ENCODE assay signal across 10 cellular contexts in the genomic region with DNA sequence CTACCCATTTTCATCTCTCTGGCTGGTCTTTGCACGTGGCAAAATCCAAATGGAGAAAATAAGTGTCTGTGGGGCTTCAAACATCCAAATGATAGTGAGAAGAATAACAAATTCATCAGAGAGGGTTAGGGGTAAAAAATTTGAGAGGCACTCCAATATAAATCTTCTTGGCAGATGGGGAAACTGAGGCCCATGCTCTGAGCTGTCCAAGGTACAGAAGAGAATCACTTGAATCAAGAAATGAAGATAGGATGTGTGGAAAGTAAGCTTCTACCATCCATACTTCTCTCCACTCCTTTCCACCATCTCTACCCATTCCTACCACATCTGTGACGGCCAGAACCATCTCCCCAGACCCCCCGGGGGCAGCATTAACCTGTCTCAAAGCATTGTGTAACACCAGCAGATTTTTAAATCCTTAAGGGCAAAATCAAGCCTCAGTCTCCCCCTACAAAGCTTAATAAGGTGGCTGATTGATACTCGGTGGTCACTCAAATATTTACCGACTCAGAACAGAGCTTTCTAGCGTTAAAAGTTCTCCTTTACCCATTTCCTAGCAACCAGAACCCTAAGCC. TPM values are rescaled to one million over a fixed set of nuclear protein-coding genes. Genes with fewer than 3 reads are reported as not detected.
DNase-seq lines count a peak whose midpoint lies in the region; ATAC-seq and TF ChIP-seq lines count a peak whose summit lies in the region.
"Had no signal": no experiment of that assay in that cellular context is flagged by ENCODE, and none has a peak within 500 bp of the region (broad histone marks: within the 10 kb centered on the region; RNA-seq: fewer than 3 reads in every experiment).

No MANE protein-coding gene starts in this region.

- H2AFZ ChIP-seq in Karpas-422 (ENCODE audit: low read length): no peak overlapping the region

- H3K36me3 Mint-ChIP-seq in nephron (ENCODE audit: low read depth): peaks cover 5% of the 10 kb centered on the region

- peak overlapping the region in 10 of 11 experiments; percentile 88 to 95 (median 90); a peak in 17 of 22 replicates for H3K27ac ChIP-seq in BLaER1 treated with 17β-estradiol and CSF1 and Interleukin-3, amounts not matched to agents 10 nM and 100 nM
- H3K27ac ChIP-seq in Karpas-422 (ENCODE audit: low read length): peak overlapping the region; percentile 59; the same call in 1 of the 2 replicates
- peak overlapping the region in 29 of 59 donors; percentile 72 to 99 (median 91) for H3K27ac ChIP-seq in dorsolateral prefrontal cortex

- peaks cover 24 to 44% (median 32%) of the 10 kb centered on the region in 10 experiments for H3K4me1 ChIP-seq in BLaER1 treated with 17β-estradiol and CSF1 and Interleukin-3, amounts not matched to agents 10 nM and 100 nM
- peaks cover 21% of the 10 kb centered on the region for H3K4me1 ChIP-seq in Karpas-422 (ENCODE audit: low read length)

- no peaks in the 10 kb centered on the region for H3K9me3 ChIP-seq in BLaER1 treated with 17β-estradiol and CSF1 and Interleukin-3, amounts not matched to agents 10 nM and 100 nM (replicated peaks in 1 of 11)
- no peaks in the 10 kb centered on the region for H3K9me3 ChIP-seq in Karpas-422 (ENCODE audit: low read length)

- no peaks in the 10 kb centered on the region for H3K27me3 Mint-ChIP-seq in nephron (ENCODE audit: low read depth)

- DNase-seq in Karpas-422 (no peak), dorsolateral prefrontal cortex (no peak), mesenteric fat pad (ENCODE audit: low spot score) (no peak), hippocampal formation (lab: John Stamatoyannopoulos, UW) (no peak)
- DNase-seq: activated CD4-positive, CD25-positive, alpha-beta regulatory T cell; stimulated activated CD4-positive, alpha-beta T cell treated with anti-CD3 and anti-CD28 coated beads, Interleukin-2, amount 100 ng/mL, for 24 hours had no signal

- no peaks in the 10 kb centered on the region for H3K27me3 ChIP-seq in BLaER1 treated with 17β-estradiol and CSF1 and Interleukin-3, amounts not matched to agents 10 nM and 100 nM
- H3K27me3 ChIP-seq in Karpas-422 (ENCODE audit: low read length) (no peaks in the 10 kb centered on the region), dorsolateral prefrontal cortex (no peaks in the 10 kb centered on the region)

- no peaks in the 10 kb centered on the region for H3K9me2 ChIP-seq in Karpas-422 (replicated peaks; ENCODE audit: insufficient read depth, low read length)

- peaks cover 46% of the 10 kb centered on the region for H3K4me1 Mint-ChIP-seq in nephron

- peak overlapping the region; percentile 96 to 99 (median 98) for H3K4me3 Mint-ChIP-seq in nephron

- H3K9ac ChIP-seq in BLaER1 treated with 17β-estradiol and CSF1 and Interleukin-3, amounts not matched to agents 10 nM and 100 nM: peak overlapping the region; percentile 81 to 93 (median 88); a peak in 21 of 22 replicates
- peak overlapping the region; percentile 93 for H3K9ac ChIP-seq in Karpas-422 (ENCODE audit: low read length)

- ATAC-seq in HG03565 (IDR thresholded peaks at IDR 0.05; ENCODE audit: unreplicated experiment): no peak
- ATAC-seq in GM18873 (IDR thresholded peaks at IDR 0.05; ENCODE audit: low FRiP score, unreplicated experiment): no peak

- intact Hi-C loops in dorsolateral prefrontal cortex (cut with DNase I): loop anchor here in 1 of 2 donors (2.0 kb wide), 2 partner anchors 37 to 191 kb away; partner anchors contain the start of gene SLC25A28

- peaks cover 0 to 53% (median 20%) of the 10 kb centered on the region in 11 experiments; a peak in 15 of 22 replicates for H4K20me1 ChIP-seq in BLaER1 treated with 17β-estradiol and CSF1 and Interleukin-3, amounts not matched to agents 10 nM and 100 nM
- H4K20me1 ChIP-seq in Karpas-422 (ENCODE audit: insufficient read depth, low read depth, low read length): no peaks in the 10 kb centered on the region

- peak overlapping the region; percentile 72 to 96 (median 90) for H3K4me2 ChIP-seq in BLaER1 treated with 17β-estradiol and CSF1 and Interleukin-3, amounts not matched to agents 10 nM and 100 nM
- peak overlapping the region; percentile 73 for H3K4me2 ChIP-seq in Karpas-422 (ENCODE audit: low read depth, low read length, poor library complexity, severe bottlenecking)

- H3K9me3 Mint-ChIP-seq in nephron: no peaks in the 10 kb centered on the region

- peak overlapping the region; percentile 72 to 95 (median 84) for H3K4me3 ChIP-seq in BLaER1 treated with 17β-estradiol and CSF1 and Interleukin-3, amounts not matched to agents 10 nM and 100 nM
- peak overlapping the region; percentile 95 for H3K4me3 ChIP-seq in Karpas-422 (ENCODE audit: low read length)
- H3K4me3 ChIP-seq in dorsolateral prefrontal cortex: peak overlapping the region; percentile 74 to 100 (median 97)

- H3K27ac Mint-ChIP-seq in nephron: peak overlapping the region in 2 of 3 experiments; percentile 12 to 82

- peaks cover 66% of the 10 kb centered on the region for H3K79me2 ChIP-seq in Karpas-422 (ENCODE audit: low read length)

- H3K36me3 ChIP-seq in BLaER1 treated with 17β-estradiol and CSF1 and Interleukin-3, amounts not matched to agents 10 nM and 100 nM: peaks cover 15 to 35% (median 23%) of the 10 kb centered on the region in 11 experiments
- H3K36me3 ChIP-seq in Karpas-422 (ENCODE audit: insufficient read depth, low read length): peaks cover 17% of the 10 kb centered on the region; the same call in 1 of the 2 replicates

- TF ChIP-seq CTCF in dorsolateral prefrontal cortex (IDR thresholded peaks at IDR 0.05 in 54 of 56, conservative IDR thresholded peaks at IDR 0.05 in 2 of 56; ENCODE audit: low read depth in 1 of 56, partially characterized antibody in 56 of 56) (no peak), nephron (IDR thresholded peaks at IDR 0.05; ENCODE audit: unreplicated experiment in 3 of 3) (no peak)

RNA-seq across cellular contexts. Expression of gene GOT1, which starts 0.8 kb away (rescaled TPM):
- 34.1 and 54.7 TPM in 2 replicates for total RNA-seq in Karpas-422 (2014; rRNA removed; shearing (Covaris generic); ENCODE audit: low replicate concordance)
- 100 to 1,000 TPM in 115 of 120 experiments, 10 to 100 TPM in 5; 81.6 to 316 (median 220) TPM for total RNA-seq in dorsolateral prefrontal cortex
- 14.9 TPM for total RNA-seq in mesenteric fat pad
